9 cellular contexts compared by ENCODE assay signal in genomic region chr4:87011340-87012034, GRCh38.
A peak's percentile ranks its signal among the peaks of the same experiment; 100 is the strongest.
DNase-seq lines count a peak whose midpoint lies in the region; ATAC-seq, FAIRE-seq and TF ChIP-seq lines count a peak whose summit lies in the region.
"Had no signal": no experiment of that assay in that cellular context is flagged by ENCODE, and none has a peak within 500 bp of the region (broad histone marks: within the 10 kb centered on the region; RNA-seq: fewer than 3 reads in every experiment).

No MANE protein-coding gene starts in this region.

- TF ChIP-seq POLR2A in A549 (IDR thresholded peaks at IDR 0.05; ENCODE audit: low read length): no peak

- peak overlapping the region; percentile 68 for H3K4me2 ChIP-seq in A549

- H3K4me1 Mint-ChIP-seq in stimulated activated memory B cell treated with anti-CD40 and anti-IgM and Interleukin-4, amounts not matched to agents 10 μg/mL and 1 μg/mL and 100 μg/mL, for 72 hours: peaks cover 72% of the 10 kb centered on the region
- H3K4me1 Mint-ChIP-seq in activated naive CD4-positive, alpha-beta T cell treated with anti-CD3 and anti-CD28 coated beads, Interleukin-2, amount 10 ng/mL, durations not matched to agents 7 days and 5 days: peaks cover 79% of the 10 kb centered on the region

- intact Hi-C loops in ascending aorta (cut with DNase I): no loop called here
- intact Hi-C loops in left colon (cut with DNase I, micrococcal nuclease): no loop called here

- H3K27ac ChIP-seq in A549 (peak overlapping the region; percentile 59 to 80), ascending aorta (peak overlapping the region; percentile 8 to 17)

- no peak for FAIRE-seq in A549 (lab: Jason Lieb, UNC)

- DNase-seq in A549 (ENCODE audit: low read depth in 1 of 2, low spot score in 1 of 2) (peak; percentile 49 to 80), HFF-Myc (ENCODE audit: extremely low read depth, low read depth) (peak; percentile 43), ascending aorta (ENCODE audit: low spot score in 2 of 2) (no peak), left colon (no peak), SK-N-DZ (ENCODE audit: low spot score) (no peak), NCI-H526 (lab: John Stamatoyannopoulos, UW) (no peak)
- DNase-seq in activated naive CD4-positive, alpha-beta T cell treated with anti-CD3 and anti-CD28 coated beads, Interleukin-2, amount 10 ng/mL, durations not matched to agents 7 days and 5 days: no peak
- DNase-seq: activated CD4-positive, CD25-positive, alpha-beta regulatory T cell treated with anti-CD3 and anti-CD28 coated beads, Interleukin-2, amount 50 U/mL, for 72 hours had no signal

- no peak for TF ChIP-seq CTCF in A549 (IDR thresholded peaks at IDR 0.05)
- TF ChIP-seq CTCF in HFF-Myc (IDR thresholded peaks at IDR 0.05; ENCODE audit: low read depth, low read length, missing control alignments): no peak
- TF ChIP-seq CTCF in ascending aorta (IDR thresholded peaks at IDR 0.05): no peak

- ATAC-seq in A549: peak; percentile 29 to 38; a peak in 4 of 6 replicates
- peak; percentile 7 for ATAC-seq in left colon
- ATAC-seq in stimulated activated memory B cell treated with anti-CD40 and anti-IgM and Interleukin-4, amounts not matched to agents 10 μg/mL and 1 μg/mL and 100 μg/mL, for 72 hours: no peak

- WGBS in A549 (ENCODE audit: missing lambda C conversion rate): 15% methylated on average over 5 of the region's 5 CpGs

- H3K4me1 ChIP-seq in A549: peaks cover 79% of the 10 kb centered on the region
- H3K4me1 ChIP-seq in ascending aorta: peaks cover 8 to 45% of the 10 kb centered on the region in 2 donors

- H3K36me3 Mint-ChIP-seq in stimulated activated memory B cell treated with anti-CD40 and anti-IgM and Interleukin-4, amounts not matched to agents 10 μg/mL and 1 μg/mL and 100 μg/mL, for 72 hours: no peaks in the 10 kb centered on the region
- H3K36me3 Mint-ChIP-seq in activated naive CD4-positive, alpha-beta T cell treated with anti-CD3 and anti-CD28 coated beads, Interleukin-2, amount 10 ng/mL, durations not matched to agents 7 days and 5 days: peaks cover 3% of the 10 kb centered on the region

- H3K9me3 ChIP-seq in A549 (no peaks in the 10 kb centered on the region), ascending aorta (no peaks in the 10 kb centered on the region)

- no peak for TF ChIP-seq EP300 in A549 (IDR thresholded peaks at IDR 0.05)

- no peaks in the 10 kb centered on the region for H3K27me3 ChIP-seq in ascending aorta

- TF ChIP-seq RAD21 in A549 (conservative IDR thresholded peaks at IDR 0.05 in 1 of 2, IDR thresholded peaks at IDR 0.05 in 1 of 2): no peak

- H3K27ac Mint-ChIP-seq in stimulated activated memory B cell treated with anti-CD40 and anti-IgM and Interleukin-4, amounts not matched to agents 10 μg/mL and 1 μg/mL and 100 μg/mL, for 72 hours: no peak overlapping the region
- H3K27ac Mint-ChIP-seq in activated naive CD4-positive, alpha-beta T cell treated with anti-CD3 and anti-CD28 coated beads, Interleukin-2, amount 10 ng/mL, durations not matched to agents 7 days and 5 days: no peak overlapping the region

- POLR2A ChIA-PET in A549 (lab: Yijun Ruan, JAX): interaction anchor here (1.1 to 1.5 kb wide), 2 partner anchors 76 to 77 kb away, joined by 5 to 9 read pairs; partner anchors contain the start of gene AFF1

- H3K4me3 ChIP-seq in A549 (0 out of 3 replicates have a peak overlapping the region, but pooled peaks have one; percentile 5), HFF-Myc (replicated peaks; ENCODE audit: low read depth, low read length) (no peak overlapping the region), ascending aorta (no peak overlapping the region)

- CTCF ChIA-PET in A549 (lab: Yijun Ruan, JAX): interaction anchor here (0.7 to 1.7 kb wide), 5 partner anchors 9 to 240 kb away, joined by 3 to 6 read pairs (median 3); no protein-coding TSS in a partner anchor
- CTCF ChIA-PET in activated naive CD4-positive, alpha-beta T cell treated with anti-CD3 and anti-CD28 coated beads, Interleukin-2, amount 10 ng/mL, durations not matched to agents 7 days and 5 days (lab: Charles Lee): interaction anchor here (1.0 to 1.8 kb wide), 4 partner anchors 74 to 89 kb away, joined by 3 to 9 read pairs (median 4); partner anchors contain the start of gene AFF1

- no peaks in the 10 kb centered on the region for H3K9me3 Mint-ChIP-seq in stimulated activated memory B cell treated with anti-CD40 and anti-IgM and Interleukin-4, amounts not matched to agents 10 μg/mL and 1 μg/mL and 100 μg/mL, for 72 hours
- no peaks in the 10 kb centered on the region for H3K9me3 Mint-ChIP-seq in activated naive CD4-positive, alpha-beta T cell treated with anti-CD3 and anti-CD28 coated beads, Interleukin-2, amount 10 ng/mL, durations not matched to agents 7 days and 5 days

- no peaks in the 10 kb centered on the region for H3K27me3 Mint-ChIP-seq in stimulated activated memory B cell treated with anti-CD40 and anti-IgM and Interleukin-4, amounts not matched to agents 10 μg/mL and 1 μg/mL and 100 μg/mL, for 72 hours
- H3K27me3 Mint-ChIP-seq in activated naive CD4-positive, alpha-beta T cell treated with anti-CD3 and anti-CD28 coated beads, Interleukin-2, amount 10 ng/mL, durations not matched to agents 7 days and 5 days: no peaks in the 10 kb centered on the region

- no peak overlapping the region for H3K4me3 Mint-ChIP-seq in stimulated activated memory B cell treated with anti-CD40 and anti-IgM and Interleukin-4, amounts not matched to agents 10 μg/mL and 1 μg/mL and 100 μg/mL, for 72 hours
- H3K4me3 Mint-ChIP-seq in activated naive CD4-positive, alpha-beta T cell treated with anti-CD3 and anti-CD28 coated beads, Interleukin-2, amount 10 ng/mL, durations not matched to agents 7 days and 5 days: no peak overlapping the region

- no peaks in the 10 kb centered on the region for H3K36me3 ChIP-seq in ascending aorta

TF ChIP-seq in A549, 52 proteins besides CTCF, POLR2A, EP300 and RAD21 (continues in another document):
- TF ChIP-seq TFCP2L1 (CRISPR knock-in tag; IDR thresholded peaks at IDR 0.05): no peak
- TF ChIP-seq NFE2L2 (conservative IDR thresholded peaks at IDR 0.05; ENCODE audit: low read length): no peak
- TF ChIP-seq KDM5A (IDR thresholded peaks at IDR 0.05): no peak
- no peak for TF ChIP-seq CBX2 (IDR thresholded peaks at IDR 0.05; ENCODE audit: borderline replicate concordance, low read depth)
- no peak for TF ChIP-seq CBX8 (IDR thresholded peaks at IDR 0.05)
- TF ChIP-seq ELK1 (IDR thresholded peaks at IDR 0.05; ENCODE audit: low read depth, low read length): no peak
- no peak for TF ChIP-seq RNF2 (IDR thresholded peaks at IDR 0.05; ENCODE audit: borderline replicate concordance, low read depth)
- TF ChIP-seq FOSB (CRISPR knock-in tag; IDR thresholded peaks at IDR 0.05): no peak
- no peak for TF ChIP-seq BHLHE40 (IDR thresholded peaks at IDR 0.05; ENCODE audit: low read depth, low read length)
- peak; percentile 21 for TF ChIP-seq MAFK (IDR thresholded peaks at IDR 0.05; ENCODE audit: partially characterized antibody)
- peak; percentile 38; the same call in 1 of the 2 replicates for TF ChIP-seq GATA3 (IDR thresholded peaks at IDR 0.05; ENCODE audit: borderline replicate concordance)
- TF ChIP-seq ESRRA (IDR thresholded peaks at IDR 0.05; ENCODE audit: borderline replicate concordance, low read length): no peak
- no peak for TF ChIP-seq HOXB13 (CRISPR knock-in tag; IDR thresholded peaks at IDR 0.05; ENCODE audit: low read depth)
- TF ChIP-seq HEYL (CRISPR knock-in tag; IDR thresholded peaks at IDR 0.05): no peak
- no peak for TF ChIP-seq RARB (CRISPR knock-in tag; IDR thresholded peaks at IDR 0.05)
- no peak; the same call in 2 of the 3 replicates for TF ChIP-seq SMC3 (IDR thresholded peaks at IDR 0.05)
- TF ChIP-seq HDAC2 (IDR thresholded peaks at IDR 0.05): no peak
- no peak for TF ChIP-seq MYC (IDR thresholded peaks at IDR 0.05; ENCODE audit: borderline replicate concordance, low read length)
- TF ChIP-seq, protein P1, sequence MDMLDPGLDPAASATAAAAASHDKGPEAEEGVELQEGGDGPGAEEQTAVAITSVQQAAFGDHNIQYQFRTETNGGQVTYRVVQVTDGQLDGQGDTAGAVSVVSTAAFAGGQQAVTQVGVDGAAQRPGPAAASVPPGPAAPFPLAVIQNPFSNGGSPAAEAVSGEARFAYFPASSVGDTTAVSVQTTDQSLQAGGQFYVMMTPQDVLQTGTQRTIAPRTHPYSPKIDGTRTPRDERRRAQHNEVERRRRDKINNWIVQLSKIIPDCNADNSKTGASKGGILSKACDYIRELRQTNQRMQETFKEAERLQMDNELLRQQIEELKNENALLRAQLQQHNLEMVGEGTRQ (IDR thresholded peaks at IDR 0.05): no peak
- TF ChIP-seq NR3C1 (IDR thresholded peaks at IDR 0.05): no peak
- TF ChIP-seq KDM1A (IDR thresholded peaks at IDR 0.05; ENCODE audit: low read depth): no peak
- no peak for TF ChIP-seq ZFP36 (IDR thresholded peaks at IDR 0.05; ENCODE audit: borderline replicate concordance, partially characterized antibody)
- TF ChIP-seq FOSL2 (IDR thresholded peaks at IDR 0.05): peak; percentile 63; the same call in 1 of the 2 replicates
- TF ChIP-seq FOSL2 (CRISPR knock-in tag; IDR thresholded peaks at IDR 0.05): peak; percentile 94
- TF ChIP-seq EHF (CRISPR knock-in tag; IDR thresholded peaks at IDR 0.05): no peak
- TF ChIP-seq CEBPB (IDR thresholded peaks at IDR 0.05): no peak
- peak; percentile 68 for TF ChIP-seq CHD2 (IDR thresholded peaks at IDR 0.05; ENCODE audit: low read length, partially characterized antibody)
- no peak for TF ChIP-seq HOXA7 (CRISPR knock-in tag; IDR thresholded peaks at IDR 0.05)

Comparison
In these comparisons a context has a peak if more than half of its experiments do, and no peak if none do; other contexts are left out.
1. DNase-seq: peak in A549 (2 of 2) and HFF-Myc (single experiment); none in ascending aorta (0 of 2), left colon (0 of 2), activated naive CD4-positive, alpha-beta T cell treated with anti-CD3 and anti-CD28 coated beads, Interleukin-2, amount 10 ng/mL, durations not matched to agents 7 days and 5 days (single experiment), SK-N-DZ (single experiment) and NCI-H526 (0 of 2).